In the genomic region with DNA sequence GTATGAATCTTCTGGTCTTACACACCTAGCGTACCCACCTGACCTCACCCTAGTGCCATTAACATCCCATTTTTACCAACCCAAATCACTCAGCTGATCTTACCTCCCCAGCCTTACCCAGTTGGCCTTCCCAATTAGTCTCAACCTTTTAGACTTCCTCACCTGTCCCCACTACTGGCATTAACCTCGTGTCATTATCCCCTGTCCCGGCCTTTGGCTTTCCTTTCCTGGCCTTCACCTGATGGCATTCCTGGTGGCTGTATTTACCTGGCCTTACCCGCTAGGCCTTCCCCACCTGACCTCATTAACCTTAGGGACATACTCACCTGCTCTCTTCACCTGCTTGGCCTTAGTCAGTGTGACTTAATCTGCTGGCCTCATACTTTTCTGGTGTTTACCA, we compare ENCODE assay signal across 9 cellular contexts.
"Had no signal": no experiment of that assay in that cellular context is flagged by ENCODE, and none has a peak within 500 bp of the region (broad histone marks: within the 10 kb centered on the region; RNA-seq: fewer than 3 reads in every experiment).

No MANE protein-coding gene starts in this region.

- H3K4me3 ChIP-seq: GM23338, HAP-1, K562 had no signal

- H3K4me1 ChIP-seq: HAP-1 had no signal

- H3K4me2 ChIP-seq: GM23338 had no signal

- H3K9me3 ChIP-seq: HAP-1 had no signal

- H3K27ac Mint-ChIP-seq: GM23338, HFFc6 had no signal

- H3K36me3 ChIP-seq: HAP-1 had no signal

- H3K4me3 Mint-ChIP-seq: GM23338, HFFc6 had no signal

- ATAC-seq: GM23338, HCT116, K562 had no signal

- H3K4me1 Mint-ChIP-seq: GM23338 had no signal

- DNase-seq: H7, HFFc6, IMR-90, KG1 had no signal

- FAIRE-seq: HTR-8/SVneo, K562 had no signal

- H2AFZ ChIP-seq: GM23338 had no signal

- H3K9me3 Mint-ChIP-seq: GM23338, HFFc6 had no signal
